In genomic region chr17:15278381-15278780, GRCh38 we compare ENCODE assay signal across 20 cellular contexts. TPM values are rescaled to one million over a fixed set of nuclear protein-coding genes. Genes with fewer than 3 reads are reported as not detected.
DNase-seq lines count a peak whose midpoint lies in the region; ATAC-seq, FAIRE-seq and TF ChIP-seq lines count a peak whose summit lies in the region.
"Had no signal": no experiment of that assay in that cellular context is flagged by ENCODE, and none has a peak within 500 bp of the region (broad histone marks: within the 10 kb centered on the region; RNA-seq: fewer than 3 reads in every experiment).

No MANE protein-coding gene starts in this region.

- WGBS in HepG2 (ENCODE audit: low lambda C conversion rate), result 0% methylated on average over 6 of the region's 6 CpGs
- 14% methylated on average over 6 of the region's 6 CpGs for WGBS in right lobe of liver (ENCODE audit: insufficient coverage, low coverage, low lambda C conversion rate, missing lambda C conversion rate)
- WGBS in esophagus muscularis mucosa, result 60% methylated on average over 6 of the region's 6 CpGs

- no peak overlapping the region for H3K27ac ChIP-seq in HepG2 (ENCODE audit: extremely low read length, insufficient read depth, low read length)
- no peak overlapping the region for H3K27ac ChIP-seq in right lobe of liver
- H3K27ac ChIP-seq in esophagus muscularis mucosa (replicated peaks in 1 of 4), result peak overlapping the region in 1 of 4 donors; percentile 16
- no peak overlapping the region for H3K27ac ChIP-seq in neural cell (ENCODE audit: low read length)
- H3K27ac ChIP-seq: prostate gland, testis, WERI-Rb-1 had no signal

- H3K36me3 ChIP-seq in HepG2 (replicated peaks in 1 of 2; ENCODE audit: control insufficient read depth in 1 of 2, insufficient read depth in 2 of 2, low read length in 2 of 2) (no peaks in the 10 kb centered on the region), right lobe of liver (no peaks in the 10 kb centered on the region), esophagus muscularis mucosa (no peaks in the 10 kb centered on the region), neural cell (ENCODE audit: insufficient read depth, low read length) (no peaks in the 10 kb centered on the region)
- H3K36me3 ChIP-seq: HAP-1, prostate gland, WERI-Rb-1 had no signal

- TF ChIP-seq EP300 in HepG2 (IDR thresholded peaks at IDR 0.05; ENCODE audit: low read depth in 2 of 2, low read length in 2 of 2), result no peak
- no peak for TF ChIP-seq EP300 in HepG2 (CRISPR knock-in tag; IDR thresholded peaks at IDR 0.05; ENCODE audit: borderline replicate concordance)
- TF ChIP-seq EP300 in esophagus muscularis mucosa (IDR thresholded peaks at IDR 0.05), result no peak
- no peak for TF ChIP-seq EP300 in neural cell (conservative IDR thresholded peaks at IDR 0.05; ENCODE audit: poor library complexity, severe bottlenecking)

- no peaks in the 10 kb centered on the region for H3K9me3 ChIP-seq in HepG2 (ENCODE audit: low read length)
- no peaks in the 10 kb centered on the region for H3K9me3 ChIP-seq in right lobe of liver
- H3K9me3 ChIP-seq in esophagus muscularis mucosa, result no peaks in the 10 kb centered on the region
- H3K9me3 ChIP-seq in neural cell (ENCODE audit: low read length), result no peaks in the 10 kb centered on the region
- H3K9me3 ChIP-seq: HAP-1, mucosa of descending colon, prostate gland, testis had no signal

- peak overlapping the region; percentile 51; the same call in 1 of the 2 replicates for H3K4me2 ChIP-seq in HepG2 (ENCODE audit: low read depth, low read length)
- no peak overlapping the region for H3K4me2 ChIP-seq in neural cell (ENCODE audit: low read length)

- H4K20me1 ChIP-seq in HepG2 (ENCODE audit: insufficient read depth, low read length) (no peaks in the 10 kb centered on the region), neural cell (ENCODE audit: insufficient read depth) (no peaks in the 10 kb centered on the region)

- FAIRE-seq in HepG2 (lab: Jason Lieb, UNC), result no peak
- FAIRE-seq: colon had no signal

- ATAC-seq in HepG2, result no peak
- ATAC-seq in right lobe of liver, result no peak
- no peak for ATAC-seq in GM19463 (IDR thresholded peaks at IDR 0.05; ENCODE audit: unreplicated experiment)
- ATAC-seq: CD8-positive, alpha-beta T cell had no signal

- intact Hi-C loops in HepG2 (cut with micrococcal nuclease; ENCODE audit: unreplicated experiment), result no loop called here
- intact Hi-C loops in right lobe of liver (cut with DNase I), result no loop called here
- intact Hi-C loops in esophagus muscularis mucosa (cut with DNase I), result no loop called here

- no peak for DNase-seq in HepG2 (ENCODE audit: low spot score)
- DNase-seq in right lobe of liver, result no peak
- DNase-seq in esophagus muscularis mucosa (ENCODE audit: extremely low spot score), result no peak
- no peak for DNase-seq in COLO668 (lab: John Stamatoyannopoulos, UW; ENCODE audit: unreplicated experiment)
- DNase-seq in stimulated activated CD4-positive, alpha-beta T cell treated with anti-CD3 and anti-CD28 coated beads, Interleukin-2, amount 100 ng/mL, for 24 hours, result no peak
- no peak for DNase-seq in CD1c-positive myeloid dendritic cell (ENCODE audit: extremely low spot score)
- DNase-seq: 8988T; activated CD8-positive, alpha-beta memory T cell treated with anti-CD3 and anti-CD28 coated beads for 24 hours; CD8-positive, alpha-beta T cell; mucosa of descending colon; NCI-H774; RPMI8226; testis; WERI-Rb-1 had no signal

- POLR2A ChIA-PET in HepG2 (lab: Yijun Ruan, JAX), result no interaction called here

- TF ChIP-seq POLR2A in HepG2 (IDR thresholded peaks at IDR 0.05; ENCODE audit: insufficient read depth in 1 of 2, low read depth in 2 of 2, low read length in 2 of 2), result no peak
- no peak for TF ChIP-seq POLR2A in right lobe of liver (IDR thresholded peaks at IDR 0.05)
- TF ChIP-seq POLR2A in esophagus muscularis mucosa (IDR thresholded peaks at IDR 0.05; ENCODE audit: low read depth), result no peak

- H3K4me3 ChIP-seq in HepG2 (replicated peaks in 1 of 3; ENCODE audit: insufficient read depth in 1 of 3, low read depth in 2 of 3, low read length in 3 of 3) (no peak overlapping the region), right lobe of liver (no peak overlapping the region), esophagus muscularis mucosa (peak overlapping the region in 3 of 4 donors; percentile 2 to 25 (median 16)), neural cell (ENCODE audit: low read length) (peak overlapping the region; percentile 1)
- H3K4me3 ChIP-seq: HAP-1, mucosa of descending colon, prostate gland, testis had no signal

- peaks cover 2 to 3% of the 10 kb centered on the region in 2 experiments; a peak in 1 of 5 replicates for H3K27me3 ChIP-seq in HepG2 (ENCODE audit: control insufficient read depth in 1 of 2, insufficient read depth in 2 of 2, low read length in 2 of 2)
- H3K27me3 ChIP-seq in right lobe of liver, result no peaks in the 10 kb centered on the region
- H3K27me3 ChIP-seq in esophagus muscularis mucosa, result no peaks in the 10 kb centered on the region
- no peaks in the 10 kb centered on the region for H3K27me3 ChIP-seq in neural cell (ENCODE audit: insufficient read depth, low read depth, low read length)
- H3K27me3 ChIP-seq: testis had no signal

- H2AFZ ChIP-seq in HepG2 (ENCODE audit: low read length) (no peak overlapping the region), neural cell (ENCODE audit: low read depth, low read length) (no peak overlapping the region)

- TF ChIP-seq CTCF in HepG2 (CRISPR knock-in tag; IDR thresholded peaks at IDR 0.05), result no peak
- no peak for TF ChIP-seq CTCF in right lobe of liver (IDR thresholded peaks at IDR 0.05)
- no peak for TF ChIP-seq CTCF in esophagus muscularis mucosa (IDR thresholded peaks at IDR 0.05)
- no peak for TF ChIP-seq CTCF in neural cell (IDR thresholded peaks at IDR 0.05; ENCODE audit: poor library complexity, severe bottlenecking)

- CTCF ChIA-PET in HepG2 (lab: Yijun Ruan, JAX; ENCODE audit: low intra/inter-chr PET ratio, low total read pairs), result no interaction called here

- no peaks in the 10 kb centered on the region for H3K9me2 ChIP-seq in neural cell (ENCODE audit: insufficient read depth, low read length)

- no TSS peak for BruUV-seq in HepG2 (replicated peaks; lab: Mats Ljungman, UMichigan)

- H3K4me1 ChIP-seq in HepG2 (ENCODE audit: insufficient read depth, low read length) (no peaks in the 10 kb centered on the region), right lobe of liver (no peaks in the 10 kb centered on the region), esophagus muscularis mucosa (peaks cover 0 to 12% (median 6%) of the 10 kb centered on the region in 4 donors)
- H3K4me1 ChIP-seq: HAP-1, prostate gland, testis had no signal

- no peaks in the 10 kb centered on the region for H3K79me2 ChIP-seq in HepG2 (ENCODE audit: insufficient read depth, low read length)
- H3K79me2 ChIP-seq in neural cell (replicated peaks; ENCODE audit: insufficient read depth, low read length), result no peaks in the 10 kb centered on the region

- no peaks in the 10 kb centered on the region for H3F3A ChIP-seq in neural cell (ENCODE audit: insufficient read depth, low read length, poor library complexity, severe bottlenecking)

- no peak for TF ChIP-seq RAD21 in HepG2 (CRISPR knock-in tag; IDR thresholded peaks at IDR 0.05)
- no peak for TF ChIP-seq RAD21 in neural cell (conservative IDR thresholded peaks at IDR 0.05)

- in situ Hi-C loops in HepG2 (cut with HindIII; ENCODE audit: extremely low pct_ligation_motif_present, low pct_unique_long_range_greater_than_20kb), result no loop called here

- H3K9ac ChIP-seq in HepG2 (ENCODE audit: insufficient read depth, low read depth, low read length) (no peak overlapping the region), neural cell (ENCODE audit: low read length) (no peak overlapping the region)

TF ChIP-seq in neural cell, 6 proteins besides CTCF, POLR2A, EP300 and RAD21 (continues in another document):
- no peak for TF ChIP-seq POLR2AphosphoS5 (IDR thresholded peaks at IDR 0.05)
- no peak for TF ChIP-seq SMC3 (conservative IDR thresholded peaks at IDR 0.05; ENCODE audit: poor library complexity)
- TF ChIP-seq TAF1 (IDR thresholded peaks at IDR 0.05; ENCODE audit: low read depth), result no peak

RNA-seq across cellular contexts. Expression of gene PMP22, which starts 13.3 kb away (rescaled TPM):
- total RNA-seq in HepG2 (2016; rRNA removed; fragmentation: Illumina TruSeq; extraction: Trizol), result 3.0 and 5.7 TPM in 2 replicates
- 1.5 and 1.9 TPM in 2 replicates for total RNA-seq in HepG2 (2016; cell fraction: cytosol; rRNA removed; fragmentation: Illumina TruSeq; extraction: Trizol; ENCODE audit: low read depth)
- total RNA-seq in HepG2 (2016; cell fraction: insoluble cytoplasmic fraction; rRNA removed; fragmentation: Illumina TruSeq; extraction: Trizol), result 3.5 and 5.4 TPM in 2 replicates
- 3.1 and 3.8 TPM in 2 replicates for total RNA-seq in HepG2 (2016; cell fraction: membrane; rRNA removed; fragmentation: Illumina TruSeq; extraction: Trizol)
- total RNA-seq in HepG2 (2016; cell fraction: nucleus; rRNA removed; fragmentation: Illumina TruSeq; extraction: Trizol), result 6.1 and 6.3 TPM in 2 replicates
- polyA plus RNA-seq in HepG2 (2011; rRNA removed), result 5.0 and 6.2 TPM in 2 replicates
- 4.9 and 5.8 TPM in 2 replicates for polyA plus RNA-seq in HepG2 (2011; cell fraction: cytosol; rRNA removed)
- 1.8 TPM in 2 replicates for polyA plus RNA-seq in HepG2 (2011; cell fraction: nucleus; rRNA removed)
- polyA plus RNA-seq in HepG2 (2012), result 2.1 and 2.7 TPM in 2 replicates
- polyA plus RNA-seq in HepG2 (2016; cell fraction: cytosol; fragmentation: Illumina TruSeq; extraction: Trizol; ENCODE audit: low read depth), result 1.7 TPM in 2 replicates
- 4.9 and 5.5 TPM in 2 replicates for polyA plus RNA-seq in HepG2 (2016; cell fraction: insoluble cytoplasmic fraction; fragmentation: Illumina TruSeq; extraction: Trizol; ENCODE audit: low read depth)
- 2.7 and 3.3 TPM in 2 replicates for polyA plus RNA-seq in HepG2 (2016; cell fraction: membrane; fragmentation: Illumina TruSeq; extraction: Trizol; ENCODE audit: low read depth)
- polyA plus RNA-seq in HepG2 (2016; cell fraction: nucleus; fragmentation: Illumina TruSeq; extraction: Trizol; ENCODE audit: insufficient read depth, low read depth), result 11.9 and 12.2 TPM in 2 replicates
- 34.6 and 99.7 TPM in 2 replicates for polyA minus RNA-seq in HepG2 (2011; rRNA and poly(A)+ RNA removed; ENCODE audit: low replicate concordance)
- 4.0 and 4.3 TPM in 2 replicates for polyA minus RNA-seq in HepG2 (2011; cell fraction: cytosol; rRNA and poly(A)+ RNA removed)
- polyA minus RNA-seq in HepG2 (2011; cell fraction: nucleus; rRNA and poly(A)+ RNA removed), result 3.0 and 3.1 TPM in 2 replicates
- 1 to 10 TPM; 3.0 to 9.2 (median 6.9) TPM for total RNA-seq in right lobe of liver
- 100 to 1,000 TPM; 171 to 253 (median 237) TPM for total RNA-seq in esophagus muscularis mucosa
- not detected in 2 replicates for polyA plus RNA-seq in neural cell
- not detected in 2 replicates for polyA minus RNA-seq in neural cell
- total RNA-seq: activated T-helper 17 cell treated with anti-CD3 and anti-CD28 coated beads, Interleukin-2, amount 50 U/mL, for 72 hours had no signal

Comparison
In these comparisons a context has a peak if more than half of its experiments do, and no peak if none do; other contexts are left out.
1. H3K4me3 ChIP-seq: peak in esophagus muscularis mucosa (3 of 4) and neural cell (single experiment); none in HepG2 (0 of 3) and right lobe of liver (0 of 3).
2. RNA of gene PMP22, which starts 13.3 kb away (total RNA-seq): 171 to 253 TPM in esophagus muscularis mucosa; 3.0 to 9.2 TPM in right lobe of liver and 1.5 to 6.3 TPM in HepG2; every median in the first group is over 10 times any median in the second.